Comparison of ENCODE assay signal across 8 cellular contexts in genomic region chr14:95516554-95517209, GRCh38. TPM values are rescaled to one million over a fixed set of nuclear protein-coding genes. Genes with fewer than 3 reads are reported as not detected.
A peak's percentile ranks its signal among the peaks of the same experiment; 100 is the strongest.
DNase-seq lines count a peak whose midpoint lies in the region; ATAC-seq, FAIRE-seq and TF ChIP-seq lines count a peak whose summit lies in the region.

A gene with protein sequence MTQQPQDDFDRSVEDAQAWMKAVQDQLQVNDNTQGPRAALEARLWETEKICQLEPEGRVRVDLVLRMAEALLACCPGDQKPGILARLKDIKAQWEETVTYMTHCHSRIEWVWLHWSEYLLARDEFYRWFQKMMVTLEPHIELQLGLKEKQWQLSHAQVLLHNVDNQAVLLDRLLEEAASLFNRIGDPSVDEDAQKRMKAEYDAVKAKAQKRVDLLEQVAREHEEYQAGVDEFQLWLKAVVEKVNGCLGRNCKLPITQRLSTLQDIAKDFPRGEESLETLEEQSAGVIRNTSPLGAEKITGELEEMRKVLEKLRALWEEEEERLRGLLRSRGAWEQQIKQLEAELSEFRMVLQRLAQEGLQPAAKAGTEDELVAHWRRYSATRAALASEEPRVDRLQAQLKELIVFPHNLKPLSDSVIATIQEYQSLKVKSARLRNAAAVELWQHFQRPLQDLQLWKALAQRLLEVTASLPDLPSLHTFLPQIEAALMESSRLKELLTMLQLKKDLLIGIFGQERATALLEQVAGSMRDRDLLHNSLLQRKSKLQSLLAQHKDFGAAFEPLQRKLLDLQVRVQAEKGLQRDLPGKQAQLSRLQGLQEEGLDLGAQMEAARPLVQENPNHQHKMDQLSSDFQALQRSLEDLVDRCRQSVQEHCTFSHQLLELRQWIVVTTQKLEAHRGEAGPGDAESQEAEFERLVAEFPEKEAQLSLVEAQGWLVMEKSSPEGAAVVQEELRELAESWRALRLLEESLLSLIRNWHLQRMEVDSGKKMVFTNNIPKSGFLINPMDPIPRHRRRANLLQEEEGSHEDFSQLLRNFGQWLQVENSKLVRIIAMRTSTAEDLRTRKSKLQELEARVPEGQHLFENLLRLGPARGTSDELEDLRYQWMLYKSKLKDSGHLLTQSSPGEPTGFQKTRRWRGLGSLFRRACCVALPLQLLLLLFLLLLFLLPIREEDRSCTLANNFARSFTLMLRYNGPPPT (minus strand): TSS chr14:95516650. CDS start chr14:95475821, 40,829 bp downstream.

- H3K4me2 ChIP-seq in mammary epithelial cell (ENCODE audit: insufficient read depth, low read depth, low read length) = peak within 1 kb of the TSS; percentile 94
- peak within 1 kb of the TSS; percentile 91 for H3K4me2 ChIP-seq in keratinocyte (ENCODE audit: control insufficient read depth, extremely low read depth, insufficient read depth, low read depth, low read length)

- no peaks in the 10 kb centered on the region for H3K9me1 ChIP-seq in keratinocyte (ENCODE audit: control insufficient read depth, extremely low read depth, insufficient read depth, low read length)

- no TSS peak for BruUV-seq in mammary epithelial cell (replicated peaks; lab: Mats Ljungman, UMichigan)

- H3K36me3 ChIP-seq in mammary epithelial cell (ENCODE audit: insufficient read depth, low read length) (no peaks in the 10 kb centered on the region), keratinocyte (ENCODE audit: control insufficient read depth in 2 of 2, extremely low read depth in 1 of 2, insufficient read depth in 2 of 2, low read length in 2 of 2) (no peaks in the 10 kb centered on the region)

- no peak for FAIRE-seq in keratinocyte (lab: Jason Lieb, UNC)

- H3K4me3 ChIP-seq in mammary epithelial cell (replicated peaks in 1 of 3; ENCODE audit: insufficient read depth in 1 of 3, low read depth in 2 of 3, low read length in 3 of 3) (peak within 1 kb of the TSS; percentile 53 to 58 (median 56)), keratinocyte (ENCODE audit: control insufficient read depth in 2 of 3, extremely low read depth in 1 of 3, insufficient read depth in 2 of 3, low read depth in 1 of 3, low read length in 3 of 3) (peak within 1 kb of the TSS; percentile 39 to 79 (median 70))

- H4K20me1 ChIP-seq in mammary epithelial cell (ENCODE audit: insufficient read depth, low read length) (no peaks in the 10 kb centered on the region), keratinocyte (ENCODE audit: control insufficient read depth, extremely low read depth, insufficient read depth, low read length) (peaks cover 3% of the 10 kb centered on the region)

- peak; percentile 5 for ATAC-seq in GM18861 (IDR thresholded peaks at IDR 0.05; ENCODE audit: unreplicated experiment)
- ATAC-seq in HG03066 (IDR thresholded peaks at IDR 0.05; ENCODE audit: low read depth, unreplicated experiment) = peak; percentile 48

- H3K27me3 ChIP-seq in mammary epithelial cell (ENCODE audit: insufficient read depth, low read length) (no peaks in the 10 kb centered on the region), keratinocyte (ENCODE audit: control insufficient read depth, extremely low read depth, insufficient read depth, low read length) (no peaks in the 10 kb centered on the region)

- TF ChIP-seq CTCF in mammary epithelial cell (conservative IDR thresholded peaks at IDR 0.05 in 1 of 2, IDR thresholded peaks at IDR 0.05 in 1 of 2; ENCODE audit: extremely low read depth in 1 of 2, insufficient read depth in 1 of 2, low read depth in 1 of 2, low read length in 2 of 2) (no peak), keratinocyte (optimal IDR thresholded peaks at IDR 0.05 in 1 of 3, IDR thresholded peaks at IDR 0.05 in 1 of 3, conservative IDR thresholded peaks at IDR 0.05 in 1 of 3; ENCODE audit: extremely low read depth in 1 of 3, insufficient read depth in 2 of 3, low read length in 3 of 3) (no peak)

- DNase-seq in 8988T (peak; percentile 77), T follicular helper cell (ENCODE audit: low read depth) (peak; percentile 39), mammary epithelial cell (no peak), keratinocyte (ENCODE audit: low read depth, low spot score) (no peak), GM19240 (ENCODE audit: insufficient read length, low spot score) (no peak)
- DNase-seq in stimulated activated CD4-positive, alpha-beta T cell treated with anti-CD3 and anti-CD28 coated beads, TNF-alpha, amount 100 ng/mL, for 1 hour (ENCODE audit: low read depth in 3 of 3, low spot score in 1 of 3) = peak in 2 of 3 donors; percentile 24 to 39

- dilution Hi-C loops in mammary epithelial cell (cut with HindIII; ENCODE audit: low sequenced_read_pairs) = no loop called here
- dilution Hi-C loops in keratinocyte (cut with MboI; ENCODE audit: extremely low pct_ligation_motif_present, low sequenced_read_pairs) = no loop called here

- WGBS in mammary epithelial cell (ENCODE audit: low coverage, missing lambda C conversion rate) = no CpG with 5 or more reads among the region's 62 CpGs

- in situ Hi-C loops in mammary epithelial cell (cut with MboI; ENCODE audit: low sequenced_read_pairs in 2 of 2) = loop anchor here in 1 of 2 donors (25.0 kb wide), 1 partner anchor 254 kb away; no protein-coding TSS in a partner anchor

- H2AFZ ChIP-seq in mammary epithelial cell (ENCODE audit: low read depth, low read length) = peak within 1 kb of the TSS; percentile 69
- peak within 1 kb of the TSS; percentile 33 for H2AFZ ChIP-seq in keratinocyte (ENCODE audit: control insufficient read depth, low read length)

- H3K9ac ChIP-seq in mammary epithelial cell (ENCODE audit: insufficient read depth, low read length) = no peak within 1 kb of the TSS
- peak within 1 kb of the TSS; percentile 66 for H3K9ac ChIP-seq in keratinocyte (ENCODE audit: control insufficient read depth, extremely low read depth, insufficient read depth, low read length)

- H3K9me3 ChIP-seq in mammary epithelial cell (replicated peaks; ENCODE audit: insufficient read depth, low read length) = no peaks in the 10 kb centered on the region
- H3K9me3 ChIP-seq in keratinocyte (ENCODE audit: control insufficient read depth, low read depth, low read length) = no peaks in the 10 kb centered on the region

- intact Hi-C loops in mammary epithelial cell (cut with micrococcal nuclease) = loop anchor here (5.0 kb wide), 1 partner anchor 39 kb away; no protein-coding TSS in a partner anchor

- H3K79me2 ChIP-seq in mammary epithelial cell (ENCODE audit: insufficient read depth, low read length) (peaks cover 7% of the 10 kb centered on the region), keratinocyte (ENCODE audit: control insufficient read depth, insufficient read depth, low read length) (no peaks in the 10 kb centered on the region)

- H3K27ac ChIP-seq in mammary epithelial cell (ENCODE audit: insufficient read depth, low read depth, low read length) (peak within 1 kb of the TSS; percentile 28), keratinocyte (ENCODE audit: control insufficient read depth, insufficient read depth, low read length) (peak within 1 kb of the TSS; percentile 11)

- CTCF ChIA-PET in mammary epithelial cell (lab: Charles Lee; ENCODE audit: low non-redundant PET) = interaction anchor here (0.6 kb wide), 2 partner anchors 45 to 55 kb away, joined by 4 to 6 read pairs; no protein-coding TSS in a partner anchor

- H3K4me1 ChIP-seq in mammary epithelial cell (ENCODE audit: insufficient read depth, low read length) (peaks cover 45% of the 10 kb centered on the region), keratinocyte (ENCODE audit: control insufficient read depth, extremely low read depth, insufficient read depth, low read length) (peaks cover 51% of the 10 kb centered on the region)

RNA-seq across cellular contexts. Expression of the gene that starts here (rescaled TPM):
- total RNA-seq in mammary epithelial cell = 10 to 100 TPM in 1 of 2 donors, 1 to 10 TPM in 1; 3.5 to 13.0 TPM
- polyA plus RNA-seq in mammary epithelial cell (2.4 TPM), keratinocyte (0.32 to 1.3 TPM (median 1.0 TPM) in 3 replicates)
- polyA minus RNA-seq in mammary epithelial cell (13.3 TPM), keratinocyte (0.63 to 3.1 TPM (median 2.1 TPM) in 3 replicates)
- 0.27 TPM for polyA plus RNA-seq in keratinocyte (2011; ENCODE audit: low read depth)
- polyA plus RNA-seq in keratinocyte (2011; cell fraction: cytosol; rRNA removed) = 0.18 and 0.19 TPM in 2 replicates
- 2.1 and 2.6 TPM in 2 replicates for polyA plus RNA-seq in keratinocyte (2011; cell fraction: nucleus; rRNA removed)
- polyA plus RNA-seq in keratinocyte (2012; ENCODE audit: low replicate concordance) = 0.47 and 1.6 TPM in 2 replicates
- 0.96 TPM for polyA minus RNA-seq in keratinocyte (2011; cell fraction: cytosol; rRNA and poly(A)+ RNA removed)
- 2.7 and 3.0 TPM in 2 replicates for polyA minus RNA-seq in keratinocyte (2011; cell fraction: nucleus; rRNA and poly(A)+ RNA removed)

Comparison
In these comparisons a context has a peak if more than half of its experiments do, and no peak if none do; other contexts are left out.
1. DNase-seq: peak in 8988T (single experiment), T follicular helper cell (single experiment) and stimulated activated CD4-positive, alpha-beta T cell treated with anti-CD3 and anti-CD28 coated beads, TNF-alpha, amount 100 ng/mL, for 1 hour (2 of 3); none in mammary epithelial cell (single experiment), keratinocyte (single experiment) and GM19240 (single experiment).